ENCODE assay signal across 15 cellular contexts in genomic region chr16:4481526-4481925, GRCh38. TPM values are rescaled to one million over a fixed set of nuclear protein-coding genes. Genes with fewer than 3 reads are reported as not detected.
DNase-seq lines count a peak whose midpoint lies in the region; ATAC-seq and TF ChIP-seq lines count a peak whose summit lies in the region.
"Had no signal": no experiment of that assay in that cellular context is flagged by ENCODE, and none has a peak within 500 bp of the region (broad histone marks: within the 10 kb centered on the region; RNA-seq: fewer than 3 reads in every experiment).

No MANE protein-coding gene starts in this region.

- no peaks in the 10 kb centered on the region for H3K9me3 ChIP-seq in HEK293 (ENCODE audit: control insufficient read depth, insufficient read depth, low read depth, low read length)
- H3K9me3 ChIP-seq in neutrophil: no peaks in the 10 kb centered on the region

- POLR2A ChIA-PET in HEK293 (lab: Yijun Ruan, JAX): no interaction called here

- H3K27me3 Mint-ChIP-seq in activated T-cell treated with anti-CD3 and anti-CD28 coated beads, Interleukin-2, amount 50 U/mL, for 24 hours: no peaks in the 10 kb centered on the region
- H3K27me3 Mint-ChIP-seq in activated T-helper 2 cell treated with anti-CD3 and anti-CD28 coated beads, Interferon-gamma antibody, Interleukin-2, Interleukin-4, amounts not matched to agents 10 μg/mL and 5 μg/mL and 100 μg/mL, durations not matched to agents 14 hours and 24 hours and 36 hours (ENCODE audit: low read depth): no peaks in the 10 kb centered on the region
- H3K27me3 Mint-ChIP-seq: IgD-negative memory B cell had no signal

- intact Hi-C loops in activated T-helper 2 cell treated with anti-CD3 and anti-CD28 coated beads, Interferon-gamma antibody, Interleukin-2, Interleukin-4, amounts not matched to agents 10 μg/mL and 5 μg/mL and 100 μg/mL, durations not matched to agents 14 hours and 24 hours and 36 hours (cut with micrococcal nuclease): loop anchor here (1.0 kb wide), 1 partner anchor 8 kb away; no protein-coding TSS in a partner anchor
- intact Hi-C loops in posterior cingulate gyrus (cut with DNase I): no loop called here

- H3K27me3 ChIP-seq in neutrophil (no peaks in the 10 kb centered on the region), H7 (ENCODE audit: control insufficient read depth, insufficient read depth, low read length) (no peaks in the 10 kb centered on the region)

- no peaks in the 10 kb centered on the region for H3K9me3 Mint-ChIP-seq in activated T-cell treated with anti-CD3 and anti-CD28 coated beads, Interleukin-2, amount 50 U/mL, for 24 hours
- H3K9me3 Mint-ChIP-seq in activated T-helper 2 cell treated with anti-CD3 and anti-CD28 coated beads, Interferon-gamma antibody, Interleukin-2, Interleukin-4, amounts not matched to agents 10 μg/mL and 5 μg/mL and 100 μg/mL, durations not matched to agents 14 hours and 24 hours and 36 hours: no peaks in the 10 kb centered on the region
- H3K9me3 Mint-ChIP-seq: IgD-negative memory B cell had no signal

- no peak overlapping the region for H3K27ac ChIP-seq in HEK293 (ENCODE audit: extremely low read depth, low read depth, low read length)
- H3K27ac ChIP-seq in neutrophil: peak overlapping the region; percentile 43

- CTCF ChIA-PET in HEK293 (lab: Yijun Ruan, JAX): interaction anchor here (0.6 to 1.1 kb wide), 2 partner anchors 30 to 103 kb away, joined by 3 read pairs; no protein-coding TSS in a partner anchor

- peaks cover 49% of the 10 kb centered on the region for H3K4me1 Mint-ChIP-seq in activated T-cell treated with anti-CD3 and anti-CD28 coated beads, Interleukin-2, amount 50 U/mL, for 24 hours (ENCODE audit: low read depth)
- peaks cover 34% of the 10 kb centered on the region for H3K4me1 Mint-ChIP-seq in activated T-helper 2 cell treated with anti-CD3 and anti-CD28 coated beads, Interferon-gamma antibody, Interleukin-2, Interleukin-4, amounts not matched to agents 10 μg/mL and 5 μg/mL and 100 μg/mL, durations not matched to agents 14 hours and 24 hours and 36 hours (ENCODE audit: low read depth)

- no peak overlapping the region for H3K4me3 ChIP-seq in HEK293 (ENCODE audit: low read depth, low read length)
- no peak overlapping the region for H3K4me3 ChIP-seq in neutrophil (ENCODE audit: low read depth in 1 of 2, low read length in 1 of 2)
- H3K4me3 ChIP-seq in H7 (ENCODE audit: insufficient read depth, low read depth, low read length): no peak overlapping the region

- no peak for DNase-seq in activated T-cell treated with anti-CD3 and anti-CD28 coated beads, Interleukin-2, amount 50 U/mL, for 24 hours
- no peak for DNase-seq in activated T-cell treated with anti-CD3 and anti-CD28 coated beads, Interleukin-2, amount 50 U/mL, for 1 hour
- no peak for DNase-seq in activated T-helper 2 cell treated with anti-CD3 and anti-CD28 coated beads, Interferon-gamma antibody, Interleukin-2, Interleukin-4, amounts not matched to agents 10 μg/mL and 5 μg/mL and 100 μg/mL, durations not matched to agents 14 hours and 24 hours and 36 hours (ENCODE audit: low spot score)
- DNase-seq in posterior cingulate gyrus (no peak), H7 (no peak)
- DNase-seq: activated CD4-positive, alpha-beta T cell treated with anti-CD3 and anti-CD28 coated beads, Interleukin-2, amount 50 U/mL, for 4 hours; effector CD8-positive, alpha-beta T cell; NCI-H1048; SHP77 treated with DMSO at 0.1 percent for 48 hours; T1000 had no signal

- H3K36me3 ChIP-seq in HEK293 (ENCODE audit: control insufficient read depth in 2 of 2, insufficient read depth in 1 of 2, low read length in 2 of 2) (peaks cover 4 to 20% of the 10 kb centered on the region in 2 experiments; a peak in 2 of 3 replicates), neutrophil (peaks cover 28% of the 10 kb centered on the region), H7 (replicated peaks; ENCODE audit: control insufficient read depth, insufficient read depth, low read length) (no peaks in the 10 kb centered on the region)

- peaks cover 67% of the 10 kb centered on the region for H3K36me3 Mint-ChIP-seq in activated T-cell treated with anti-CD3 and anti-CD28 coated beads, Interleukin-2, amount 50 U/mL, for 24 hours (ENCODE audit: low read depth)
- H3K36me3 Mint-ChIP-seq in activated T-helper 2 cell treated with anti-CD3 and anti-CD28 coated beads, Interferon-gamma antibody, Interleukin-2, Interleukin-4, amounts not matched to agents 10 μg/mL and 5 μg/mL and 100 μg/mL, durations not matched to agents 14 hours and 24 hours and 36 hours (ENCODE audit: low read depth): peaks cover 32% of the 10 kb centered on the region

- H3K4me3 Mint-ChIP-seq in activated T-cell treated with anti-CD3 and anti-CD28 coated beads, Interleukin-2, amount 50 U/mL, for 24 hours: no peak overlapping the region
- no peak overlapping the region for H3K4me3 Mint-ChIP-seq in activated T-helper 2 cell treated with anti-CD3 and anti-CD28 coated beads, Interferon-gamma antibody, Interleukin-2, Interleukin-4, amounts not matched to agents 10 μg/mL and 5 μg/mL and 100 μg/mL, durations not matched to agents 14 hours and 24 hours and 36 hours (ENCODE audit: low read depth)

- ATAC-seq in HG02678 (IDR thresholded peaks at IDR 0.05; ENCODE audit: unreplicated experiment): no peak
- ATAC-seq: left lobe of liver had no signal

- H3K27ac Mint-ChIP-seq in activated T-cell treated with anti-CD3 and anti-CD28 coated beads, Interleukin-2, amount 50 U/mL, for 24 hours: peak overlapping the region; percentile 79
- peak overlapping the region; percentile 54 for H3K27ac Mint-ChIP-seq in activated T-helper 2 cell treated with anti-CD3 and anti-CD28 coated beads, Interferon-gamma antibody, Interleukin-2, Interleukin-4, amounts not matched to agents 10 μg/mL and 5 μg/mL and 100 μg/mL, durations not matched to agents 14 hours and 24 hours and 36 hours
- H3K27ac Mint-ChIP-seq: IgD-negative memory B cell had no signal

- peaks cover 7% of the 10 kb centered on the region; the same call in 1 of the 2 replicates for H3K4me1 ChIP-seq in HEK293 (ENCODE audit: control insufficient read depth, insufficient read depth, low read length)
- peaks cover 18 to 19% of the 10 kb centered on the region in 2 experiments for H3K4me1 ChIP-seq in neutrophil (ENCODE audit: control insufficient read depth in 1 of 2, insufficient read depth in 1 of 2, low read depth in 1 of 2, low read length in 1 of 2)

- TF ChIP-seq CTCF in HEK293 (tag by site-specific recombination; IDR thresholded peaks at IDR 0.05) (no peak), neutrophil (IDR thresholded peaks at IDR 0.05) (no peak)

TF ChIP-seq in HEK293, 187 proteins besides CTCF, POLR2A, EP300 and RAD21:
- TF ChIP-seq ZNF600 (tag by site-specific recombination; IDR thresholded peaks at IDR 0.05): peak; percentile 20; the same call in 1 of the 2 replicates
- no peak for TF ChIP-seq GFI1B (tag by site-specific recombination; IDR thresholded peaks at IDR 0.05)
- 0 out of 2 replicates have a peak, but pooled peaks have one; percentile 23 for TF ChIP-seq ZNF513 (tag by site-specific recombination; IDR thresholded peaks at IDR 0.05)
- 0 out of 2 replicates have a peak, but pooled peaks have one; percentile 27 for TF ChIP-seq INSM2 (tag by site-specific recombination; IDR thresholded peaks at IDR 0.05)
- 0 out of 2 replicates have a peak, but pooled peaks have one; percentile 9 for TF ChIP-seq FEZF1 (tag by site-specific recombination; IDR thresholded peaks at IDR 0.05)
- 0 out of 2 replicates have a peak, but pooled peaks have one; percentile 30 for TF ChIP-seq ZNF366 (tag by site-specific recombination; conservative IDR thresholded peaks at IDR 0.05)

RNA-seq across cellular contexts. Expression of gene HMOX2, which starts 5.3 kb away (rescaled TPM):
- total RNA-seq in activated T-helper 2 cell treated with anti-CD3 and anti-CD28 coated beads, Interferon-gamma antibody, Interleukin-2, Interleukin-4, amounts not matched to agents 10 μg/mL and 5 μg/mL and 100 μg/mL, durations not matched to agents 14 hours and 24 hours and 36 hours: 70.2 and 75.2 TPM in 2 replicates
- 44.9 and 54.1 TPM in 2 replicates for total RNA-seq in H7 (2014; rRNA removed; shearing (Covaris generic))

RNA-seq across cellular contexts. Expression of gene NMRAL1, which starts 7.1 kb away (rescaled TPM):
- 30.7 and 35.2 TPM in 2 replicates for total RNA-seq in activated T-helper 2 cell treated with anti-CD3 and anti-CD28 coated beads, Interferon-gamma antibody, Interleukin-2, Interleukin-4, amounts not matched to agents 10 μg/mL and 5 μg/mL and 100 μg/mL, durations not matched to agents 14 hours and 24 hours and 36 hours
- 85.4 and 102 TPM in 2 replicates for total RNA-seq in H7 (2014; rRNA removed; shearing (Covaris generic))

RNA-seq across cellular contexts. Expression of gene DNAJA3, which starts 55.9 kb away (rescaled TPM):
- total RNA-seq in activated T-helper 2 cell treated with anti-CD3 and anti-CD28 coated beads, Interferon-gamma antibody, Interleukin-2, Interleukin-4, amounts not matched to agents 10 μg/mL and 5 μg/mL and 100 μg/mL, durations not matched to agents 14 hours and 24 hours and 36 hours: 77.1 and 88.4 TPM in 2 replicates
- 85.5 and 87.8 TPM in 2 replicates for total RNA-seq in H7 (2014; rRNA removed; shearing (Covaris generic))

RNA-seq across cellular contexts. Expression of gene CDIP1, which starts 57.0 kb away (rescaled TPM):
- total RNA-seq in activated T-helper 2 cell treated with anti-CD3 and anti-CD28 coated beads, Interferon-gamma antibody, Interleukin-2, Interleukin-4, amounts not matched to agents 10 μg/mL and 5 μg/mL and 100 μg/mL, durations not matched to agents 14 hours and 24 hours and 36 hours: 46.0 and 47.9 TPM in 2 replicates
- total RNA-seq in H7 (2014; rRNA removed; shearing (Covaris generic)): 32.1 and 36.0 TPM in 2 replicates
